8 cellular contexts compared by ENCODE assay signal in genomic region chr9:120894404-120895226, GRCh38. TPM values are rescaled to one million over a fixed set of nuclear protein-coding genes. Genes with fewer than 3 reads are reported as not detected.
DNase-seq lines count a peak whose midpoint lies in the region; ATAC-seq lines count a peak whose summit lies in the region.

No MANE protein-coding gene starts in this region.

- no peak for ATAC-seq in activated CD4-positive, alpha-beta T cell treated with anti-CD3 and anti-CD28 coated beads for 36 hours
- ATAC-seq in GM21786 (IDR thresholded peaks at IDR 0.05; ENCODE audit: unreplicated experiment): no peak

- H3K9me3 ChIP-seq in iPS-20b (ENCODE audit: insufficient read depth, low read depth, low read length): no peaks in the 10 kb centered on the region

- intact Hi-C loops in activated CD4-positive, alpha-beta T cell treated with anti-CD3 and anti-CD28 coated beads for 36 hours (cut with DNase I, micrococcal nuclease): no loop called here

- no peak overlapping the region for H3K27ac ChIP-seq in iPS-20b (ENCODE audit: low read length)

- POLR2A ChIA-PET in activated CD4-positive, alpha-beta T cell treated with anti-CD3 and anti-CD28 coated beads for 36 hours (lab: Charles Lee): interaction anchor here (0.6 to 3.4 kb wide), 9 partner anchors 11 to 35 kb away, joined by 3 to 13 read pairs (median 4); no protein-coding TSS in a partner anchor

- peaks cover 86% of the 10 kb centered on the region for H3K4me1 Mint-ChIP-seq in activated CD4-positive, alpha-beta T cell treated with anti-CD3 and anti-CD28 coated beads for 36 hours

- H3K27ac Mint-ChIP-seq in activated CD4-positive, alpha-beta T cell treated with anti-CD3 and anti-CD28 coated beads for 36 hours: peak overlapping the region; percentile 100

- H3K36me3 ChIP-seq in iPS-20b (ENCODE audit: insufficient read depth, low read depth, low read length): no peaks in the 10 kb centered on the region

- DNase-seq in activated CD4-positive, alpha-beta T cell treated with anti-CD3 and anti-CD28 coated beads for 36 hours: no peak
- DNase-seq in activated CD4-positive, alpha-beta T cell treated with anti-CD3 and anti-CD28 coated beads, Interleukin-2, amount 50 U/mL, for 48 hours: no peak
- peak; percentile 67 for DNase-seq in astrocyte of the hippocampus (ENCODE audit: low read depth, low spot score)
- peak; percentile 19 for DNase-seq in superior temporal gyrus (ENCODE audit: extremely low spot score)
- no peak for DNase-seq in NCI-H128 (lab: John Stamatoyannopoulos, UW; ENCODE audit: unreplicated experiment)
- no peak for DNase-seq in NCI-H526 (lab: John Stamatoyannopoulos, UW)

- CTCF ChIA-PET in activated CD4-positive, alpha-beta T cell treated with anti-CD3 and anti-CD28 coated beads for 36 hours (lab: Charles Lee): interaction anchor here (0.6 to 1.6 kb wide), 5 partner anchors 11 to 39 kb away, joined by 3 to 4 read pairs (median 3); no protein-coding TSS in a partner anchor

- peak overlapping the region; percentile 62; the same call in 1 of the 2 replicates for H3K4me3 ChIP-seq in iPS-20b (ENCODE audit: low read length)

- peaks cover 21% of the 10 kb centered on the region for H3K36me3 Mint-ChIP-seq in activated CD4-positive, alpha-beta T cell treated with anti-CD3 and anti-CD28 coated beads for 36 hours (ENCODE audit: low read depth)

- no peaks in the 10 kb centered on the region for H3K27me3 Mint-ChIP-seq in activated CD4-positive, alpha-beta T cell treated with anti-CD3 and anti-CD28 coated beads for 36 hours

- H3K4me3 Mint-ChIP-seq in activated CD4-positive, alpha-beta T cell treated with anti-CD3 and anti-CD28 coated beads for 36 hours: no peak overlapping the region

- peaks cover 24% of the 10 kb centered on the region for H3K27me3 ChIP-seq in iPS-20b (ENCODE audit: insufficient read depth, low read length)

- peaks cover 2% of the 10 kb centered on the region for H3K9me3 Mint-ChIP-seq in activated CD4-positive, alpha-beta T cell treated with anti-CD3 and anti-CD28 coated beads for 36 hours (ENCODE audit: low read depth)

- H3K4me1 ChIP-seq in iPS-20b (ENCODE audit: insufficient read depth, low read length): no peaks in the 10 kb centered on the region; the same call in 1 of the 2 replicates

- H3K9ac ChIP-seq in iPS-20b (ENCODE audit: low read depth, low read length): no peak overlapping the region; the same call in 1 of the 2 replicates

RNA-seq across cellular contexts. Expression of gene PHF19, which starts 17.6 kb away (rescaled TPM):
- total RNA-seq in activated CD4-positive, alpha-beta T cell treated with anti-CD3 and anti-CD28 coated beads for 36 hours: 100 to 1,000 TPM; 168 to 169 TPM

RNA-seq across cellular contexts. Expression of gene TRAF1, which starts 32.0 kb away (rescaled TPM):
- total RNA-seq in activated CD4-positive, alpha-beta T cell treated with anti-CD3 and anti-CD28 coated beads for 36 hours: 100 to 1,000 TPM; 103 to 113 TPM

RNA-seq across cellular contexts. Expression of gene PSMD5, which starts 51.9 kb away (rescaled TPM):
- total RNA-seq in activated CD4-positive, alpha-beta T cell treated with anti-CD3 and anti-CD28 coated beads for 36 hours: 10 to 100 TPM; 53.5 to 58.3 TPM

Comparison
In these comparisons a context has a peak if more than half of its experiments do, and no peak if none do; other contexts are left out.
1. DNase-seq: peak in astrocyte of the hippocampus (single experiment) and superior temporal gyrus (single experiment); none in activated CD4-positive, alpha-beta T cell treated with anti-CD3 and anti-CD28 coated beads for 36 hours (single experiment), activated CD4-positive, alpha-beta T cell treated with anti-CD3 and anti-CD28 coated beads, Interleukin-2, amount 50 U/mL, for 48 hours (0 of 2), NCI-H128 (single experiment) and NCI-H526 (0 of 2).